In the genomic region with DNA sequence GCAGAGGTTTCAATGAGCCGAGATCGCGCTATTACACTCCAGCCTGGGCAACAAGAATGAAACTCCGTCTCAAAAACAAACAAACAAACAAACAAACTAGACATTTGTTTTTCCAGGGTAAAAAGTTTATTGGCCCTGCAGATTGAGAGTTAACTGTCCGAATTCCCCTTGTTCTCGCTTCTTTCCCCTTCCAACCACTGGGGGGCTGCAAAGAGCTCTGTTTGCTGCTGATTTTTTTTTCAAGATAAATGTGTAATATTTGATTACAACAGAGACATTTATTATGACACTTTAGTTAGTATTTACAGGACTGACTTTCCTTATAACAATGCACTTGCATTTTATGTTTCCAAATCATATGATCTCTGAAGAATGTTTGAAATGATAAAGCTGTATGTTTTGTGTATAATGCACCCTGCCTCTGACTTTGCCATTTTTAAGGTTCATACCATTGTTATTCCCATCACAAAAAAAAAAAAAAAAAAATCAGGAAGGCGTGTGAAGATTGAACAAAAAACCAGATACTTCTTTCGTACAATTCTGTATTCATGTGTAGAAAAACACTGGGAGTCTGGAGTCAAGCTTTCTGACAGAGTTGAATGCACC, we compare ENCODE assay signal across 9 cellular contexts. TPM values are rescaled to one million over a fixed set of nuclear protein-coding genes. Genes with fewer than 3 reads are reported as not detected.
DNase-seq lines count a peak whose midpoint lies in the region; ATAC-seq, FAIRE-seq and TF ChIP-seq lines count a peak whose summit lies in the region.
"Had no signal": no experiment of that assay in that cellular context is flagged by ENCODE, and none has a peak within 500 bp of the region (broad histone marks: within the 10 kb centered on the region; RNA-seq: fewer than 3 reads in every experiment).

No MANE protein-coding gene starts in this region.

- DNase-seq in NCI-H1436 (lab: John Stamatoyannopoulos, UW) (peak; percentile 63), NCI-H1436 treated with DMSO at 0.1 percent for 48 hours (lab: John Stamatoyannopoulos, UW) (no peak), Kasumi-1 (lab: John Stamatoyannopoulos, UW) (peak; percentile 65 to 68), RWPE1 (ENCODE audit: low spot score) (peak; percentile 59), fibroblast of lung (ENCODE audit: low read depth in 2 of 2) (peak; percentile 22 to 59), ovary (peak; percentile 59 to 80 (median 68)), RCC 7860 (ENCODE audit: low spot score) (no peak)
- no peak for DNase-seq in naive thymus-derived CD4-positive, alpha-beta T cell

- peaks cover 52 to 81% (median 58%) of the 10 kb centered on the region in 5 donors for H3K27me3 Mint-ChIP-seq in naive thymus-derived CD4-positive, alpha-beta T cell

- H3K4me3 ChIP-seq in fibroblast of lung (replicated peaks in 1 of 4; ENCODE audit: control extremely low read depth in 1 of 4, insufficient read depth in 1 of 4, low read depth in 3 of 4, low read length in 4 of 4) (no peak overlapping the region), ovary (no peak overlapping the region)
- H3K4me3 ChIP-seq in naive thymus-derived CD4-positive, alpha-beta T cell (ENCODE audit: low read length), result no peak overlapping the region
- H3K4me3 ChIP-seq: BLaER1 had no signal

- 7 to 12% (median 10%) methylated on average over 8 of the region's 8 CpGs for WGBS in ovary, 3 donors

- H3K27ac ChIP-seq in RWPE1, result no peak overlapping the region
- H3K27ac ChIP-seq in fibroblast of lung (ENCODE audit: insufficient read depth, low read length), result no peak overlapping the region
- H3K27ac ChIP-seq in ovary, result no peak overlapping the region
- no peak overlapping the region for H3K27ac ChIP-seq in naive thymus-derived CD4-positive, alpha-beta T cell (ENCODE audit: low read depth, low read length)
- H3K27ac ChIP-seq: BLaER1 had no signal

- TF ChIP-seq POLR2A in ovary (IDR thresholded peaks at IDR 0.05), result no peak

- H3K4me1 ChIP-seq in fibroblast of lung (ENCODE audit: control insufficient read depth, extremely low read depth, insufficient read depth, low read length) (no peaks in the 10 kb centered on the region), ovary (ENCODE audit: insufficient read depth) (peaks cover 1% of the 10 kb centered on the region)
- H3K4me1 ChIP-seq in naive thymus-derived CD4-positive, alpha-beta T cell (ENCODE audit: control insufficient read depth in 2 of 2, insufficient read depth in 2 of 2, low read length in 2 of 2), result no peaks in the 10 kb centered on the region

- POLR2A ChIA-PET in RWPE1 (lab: Yijun Ruan, JAX; ENCODE audit: low non-redundant PET), result interaction anchor here (0.6 kb wide), 1 partner anchor 166 kb away, joined by 3 read pairs; no protein-coding TSS in a partner anchor
- POLR2A ChIA-PET in naive thymus-derived CD4-positive, alpha-beta T cell (lab: Charles Lee), result no interaction called here

- peaks cover 0 to 5% (median 0%) of the 10 kb centered on the region in 11 donors for H3K9me3 Mint-ChIP-seq in naive thymus-derived CD4-positive, alpha-beta T cell

- FAIRE-seq in RCC 7860 (lab: Jason Lieb, UNC), result no peak

- no peak overlapping the region for H3K4me2 ChIP-seq in fibroblast of lung (ENCODE audit: extremely low read depth, insufficient read depth, low read length)
- H3K4me2 ChIP-seq: BLaER1 had no signal

- peak; percentile 71 for TF ChIP-seq CTCF in RWPE1 (conservative IDR thresholded peaks at IDR 0.05; ENCODE audit: low read depth)
- TF ChIP-seq CTCF in fibroblast of lung (conservative IDR thresholded peaks at IDR 0.05 in 1 of 2, IDR thresholded peaks at IDR 0.05 in 1 of 2; ENCODE audit: low read depth in 1 of 2, low read length in 2 of 2), result peak; percentile 89 to 90
- peak; percentile 62 to 71 (median 64) for TF ChIP-seq CTCF in ovary (IDR thresholded peaks at IDR 0.05)

- no peaks in the 10 kb centered on the region for H3K36me3 ChIP-seq in fibroblast of lung (ENCODE audit: control insufficient read depth, insufficient read depth, low read length)
- H3K36me3 ChIP-seq in ovary, result no peaks in the 10 kb centered on the region
- no peaks in the 10 kb centered on the region for H3K36me3 ChIP-seq in naive thymus-derived CD4-positive, alpha-beta T cell (ENCODE audit: control insufficient read depth in 2 of 3, insufficient read depth in 3 of 3, low read length in 3 of 3)
- H3K36me3 ChIP-seq: BLaER1 had no signal

- H2AFZ ChIP-seq in fibroblast of lung (ENCODE audit: low read length), result no peak overlapping the region

- peaks cover 0 to 11% (median 3%) of the 10 kb centered on the region in 7 donors for H3K4me1 Mint-ChIP-seq in naive thymus-derived CD4-positive, alpha-beta T cell

- no peak for ATAC-seq in naive thymus-derived CD4-positive, alpha-beta T cell

- no peaks in the 10 kb centered on the region for H3K79me2 ChIP-seq in fibroblast of lung (ENCODE audit: control insufficient read depth, insufficient read depth, low read length)

- no peak for TF ChIP-seq EP300 in ovary (IDR thresholded peaks at IDR 0.05)

- no peak overlapping the region for H3K9ac ChIP-seq in fibroblast of lung (ENCODE audit: insufficient read depth, low read length)
- H3K9ac ChIP-seq: BLaER1 had no signal

- H3K27ac Mint-ChIP-seq in naive thymus-derived CD4-positive, alpha-beta T cell, result no peak overlapping the region

- no peaks in the 10 kb centered on the region for H4K20me1 ChIP-seq in fibroblast of lung (ENCODE audit: control insufficient read depth, extremely low read depth, insufficient read depth, low read length)

- intact Hi-C loops in ovary (cut with DNase I), result loop anchor here in 3 of 4 donors (5.0 to 10.0 kb wide), 4 partner anchors 220 to 925 kb away; no protein-coding TSS in a partner anchor
- intact Hi-C loops in naive thymus-derived CD4-positive, alpha-beta T cell (cut with micrococcal nuclease), result loop anchor here (2.0 to 10.0 kb wide), 3 partner anchors 513 to 1255 kb away; no protein-coding TSS in a partner anchor

- H3K9me3 ChIP-seq in fibroblast of lung (ENCODE audit: control insufficient read depth, insufficient read depth, low read depth, low read length) (no peaks in the 10 kb centered on the region), ovary (no peaks in the 10 kb centered on the region)
- no peaks in the 10 kb centered on the region for H3K9me3 ChIP-seq in naive thymus-derived CD4-positive, alpha-beta T cell (ENCODE audit: control insufficient read depth in 2 of 3, low read length in 3 of 3)
- H3K9me3 ChIP-seq: BLaER1 had no signal

- peaks cover 11% of the 10 kb centered on the region for H3K27me3 ChIP-seq in fibroblast of lung (ENCODE audit: control insufficient read depth, insufficient read depth, low read length)
- no peaks in the 10 kb centered on the region for H3K27me3 ChIP-seq in ovary
- H3K27me3 ChIP-seq in naive thymus-derived CD4-positive, alpha-beta T cell (ENCODE audit: control insufficient read depth in 2 of 2, insufficient read depth in 2 of 2, low read length in 2 of 2), result no peaks in the 10 kb centered on the region

- no peaks in the 10 kb centered on the region for H3K36me3 Mint-ChIP-seq in naive thymus-derived CD4-positive, alpha-beta T cell

- H3K4me3 Mint-ChIP-seq in naive thymus-derived CD4-positive, alpha-beta T cell, result no peak overlapping the region

- CTCF ChIA-PET in RWPE1 (lab: Yijun Ruan, JAX), result interaction anchor here (0.7 to 1.4 kb wide), 7 partner anchors 9 to 958 kb away, joined by 3 to 4 read pairs (median 4); no protein-coding TSS in a partner anchor
- CTCF ChIA-PET in naive thymus-derived CD4-positive, alpha-beta T cell (lab: Charles Lee), result no interaction called here

RNA-seq across cellular contexts. Expression of a gene that starts 2.8 kb away (rescaled TPM):
- under 0.01 TPM in 2 replicates for total RNA-seq in fibroblast of lung
- 0.07 and 1.3 TPM in 2 replicates for polyA plus RNA-seq in fibroblast of lung
- polyA plus RNA-seq in fibroblast of lung (2012), result 0.03 and 0.94 TPM in 2 replicates
- polyA minus RNA-seq in fibroblast of lung (ENCODE audit: low replicate concordance), result 0.44 and 3.3 TPM in 2 replicates
- total RNA-seq in ovary, result 100 to 1,000 TPM; 103 to 263 (median 180) TPM
- 10 to 100 TPM; 28.9 to 74.6 TPM for polyA plus RNA-seq in ovary
- total RNA-seq in naive thymus-derived CD4-positive, alpha-beta T cell, result under 1 TPM in 1 of 5 experiments, not detected in 4; 0.02 TPM
- polyA plus RNA-seq in naive thymus-derived CD4-positive, alpha-beta T cell, result not detected

Comparison
In these comparisons a context has a peak if more than half of its experiments do, and no peak if none do; other contexts are left out.
1. DNase-seq: peak in NCI-H1436 (single experiment), Kasumi-1 (2 of 2), RWPE1 (single experiment), fibroblast of lung (2 of 2) and ovary (5 of 5); none in NCI-H1436 treated with DMSO at 0.1 percent for 48 hours (single experiment), naive thymus-derived CD4-positive, alpha-beta T cell (0 of 9) and RCC 7860 (single experiment).
2. RNA of a gene that starts 2.8 kb away (total RNA-seq): 103 to 263 TPM in ovary; under 0.01 TPM in fibroblast of lung and 0.02 TPM in naive thymus-derived CD4-positive, alpha-beta T cell; every median in the first group is over 100 times any median in the second.
3. Peak in every context shown above with its lines, with median percentiles within 50 percentile points of each other: CTCF ChIP-seq.